1 cellular context compared by ENCODE assay signal in the genomic region with DNA sequence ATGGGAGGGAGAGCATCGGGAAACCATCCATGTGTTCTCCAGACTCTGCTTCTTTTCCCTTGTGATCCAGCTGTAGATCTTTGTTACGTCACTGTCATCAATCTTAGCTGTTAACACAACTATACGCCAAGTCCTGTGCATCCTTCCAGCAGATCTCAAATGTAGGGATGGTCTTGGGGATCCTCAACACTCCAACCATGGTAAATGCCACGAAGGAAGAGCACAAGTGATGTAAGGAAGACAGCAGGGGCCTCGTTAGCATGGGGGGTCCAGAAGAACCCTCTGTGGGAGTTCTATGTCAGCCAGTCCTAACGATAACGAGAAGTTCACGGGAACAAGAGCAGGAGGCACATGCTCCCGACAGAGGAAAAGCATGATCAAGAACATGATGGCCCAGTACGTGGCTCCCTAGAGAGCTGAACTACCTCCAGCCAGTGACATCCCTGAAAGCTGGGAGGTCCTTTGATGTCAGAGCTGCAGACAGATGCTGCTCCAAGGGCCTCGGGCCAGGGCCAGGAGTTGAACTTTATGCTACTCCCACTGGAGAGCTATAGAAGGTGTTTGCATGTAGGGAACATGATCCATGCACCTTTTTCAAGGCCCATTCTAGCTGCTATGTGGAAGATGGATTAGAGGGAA.
TF ChIP-seq lines count a peak whose summit lies in the region.

No MANE protein-coding gene starts in this region.

TF ChIP-seq in HepG2, 621 proteins besides CTCF, POLR2A, EP300 and RAD21 (continued from another document and continues in another):
- TF ChIP-seq, protein P1, sequence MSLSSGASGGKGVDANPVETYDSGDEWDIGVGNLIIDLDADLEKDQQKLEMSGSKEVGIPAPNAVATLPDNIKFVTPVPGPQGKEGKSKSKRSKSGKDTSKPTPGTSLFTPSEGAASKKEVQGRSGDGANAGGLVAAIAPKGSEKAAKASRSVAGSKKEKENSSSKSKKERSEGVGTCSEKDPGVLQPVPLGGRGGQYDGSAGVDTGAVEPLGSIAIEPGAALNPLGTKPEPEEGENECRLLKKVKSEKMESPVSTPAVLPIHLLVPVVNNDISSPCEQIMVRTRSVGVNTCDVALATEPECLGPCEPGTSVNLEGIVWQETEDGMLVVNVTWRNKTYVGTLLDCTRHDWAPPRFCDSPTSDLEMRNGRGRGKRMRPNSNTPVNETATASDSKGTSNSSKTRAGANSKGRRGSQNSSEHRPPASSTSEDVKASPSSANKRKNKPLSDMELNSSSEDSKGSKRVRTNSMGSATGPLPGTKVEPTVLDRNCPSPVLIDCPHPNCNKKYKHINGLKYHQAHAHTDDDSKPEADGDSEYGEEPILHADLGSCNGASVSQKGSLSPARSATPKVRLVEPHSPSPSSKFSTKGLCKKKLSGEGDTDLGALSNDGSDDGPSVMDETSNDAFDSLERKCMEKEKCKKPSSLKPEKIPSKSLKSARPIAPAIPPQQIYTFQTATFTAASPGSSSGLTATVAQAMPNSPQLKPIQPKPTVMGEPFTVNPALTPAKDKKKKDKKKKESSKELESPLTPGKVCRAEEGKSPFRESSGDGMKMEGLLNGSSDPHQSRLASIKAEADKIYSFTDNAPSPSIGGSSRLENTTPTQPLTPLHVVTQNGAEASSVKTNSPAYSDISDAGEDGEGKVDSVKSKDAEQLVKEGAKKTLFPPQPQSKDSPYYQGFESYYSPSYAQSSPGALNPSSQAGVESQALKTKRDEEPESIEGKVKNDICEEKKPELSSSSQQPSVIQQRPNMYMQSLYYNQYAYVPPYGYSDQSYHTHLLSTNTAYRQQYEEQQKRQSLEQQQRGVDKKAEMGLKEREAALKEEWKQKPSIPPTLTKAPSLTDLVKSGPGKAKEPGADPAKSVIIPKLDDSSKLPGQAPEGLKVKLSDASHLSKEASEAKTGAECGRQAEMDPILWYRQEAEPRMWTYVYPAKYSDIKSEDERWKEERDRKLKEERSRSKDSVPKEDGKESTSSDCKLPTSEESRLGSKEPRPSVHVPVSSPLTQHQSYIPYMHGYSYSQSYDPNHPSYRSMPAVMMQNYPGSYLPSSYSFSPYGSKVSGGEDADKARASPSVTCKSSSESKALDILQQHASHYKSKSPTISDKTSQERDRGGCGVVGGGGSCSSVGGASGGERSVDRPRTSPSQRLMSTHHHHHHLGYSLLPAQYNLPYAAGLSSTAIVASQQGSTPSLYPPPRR (CRISPR knock-in tag; IDR thresholded peaks at IDR 0.05; ENCODE audit: borderline replicate concordance), result no peak
- no peak for TF ChIP-seq ZFP1 (CRISPR knock-in tag; IDR thresholded peaks at IDR 0.05)
- TF ChIP-seq ZFY (CRISPR knock-in tag; IDR thresholded peaks at IDR 0.05), result 0 out of 2 replicates have a peak, but pooled peaks have one; percentile 60
- no peak for TF ChIP-seq ZNF558 (CRISPR knock-in tag; IDR thresholded peaks at IDR 0.05; ENCODE audit: borderline replicate concordance)
- no peak for TF ChIP-seq ZNF660 (CRISPR knock-in tag; IDR thresholded peaks at IDR 0.05; ENCODE audit: borderline replicate concordance, low read depth)
- no peak for TF ChIP-seq CHCHD3 (CRISPR knock-in tag; IDR thresholded peaks at IDR 0.05)
- TF ChIP-seq HOXA7 (CRISPR knock-in tag; IDR thresholded peaks at IDR 0.05), result 0 out of 2 replicates have a peak, but pooled peaks have one; percentile 39
- peak; percentile 69; the same call in 1 of the 2 replicates for TF ChIP-seq GATAD2A (CRISPR knock-in tag; IDR thresholded peaks at IDR 0.05)
- TF ChIP-seq, protein P2, sequence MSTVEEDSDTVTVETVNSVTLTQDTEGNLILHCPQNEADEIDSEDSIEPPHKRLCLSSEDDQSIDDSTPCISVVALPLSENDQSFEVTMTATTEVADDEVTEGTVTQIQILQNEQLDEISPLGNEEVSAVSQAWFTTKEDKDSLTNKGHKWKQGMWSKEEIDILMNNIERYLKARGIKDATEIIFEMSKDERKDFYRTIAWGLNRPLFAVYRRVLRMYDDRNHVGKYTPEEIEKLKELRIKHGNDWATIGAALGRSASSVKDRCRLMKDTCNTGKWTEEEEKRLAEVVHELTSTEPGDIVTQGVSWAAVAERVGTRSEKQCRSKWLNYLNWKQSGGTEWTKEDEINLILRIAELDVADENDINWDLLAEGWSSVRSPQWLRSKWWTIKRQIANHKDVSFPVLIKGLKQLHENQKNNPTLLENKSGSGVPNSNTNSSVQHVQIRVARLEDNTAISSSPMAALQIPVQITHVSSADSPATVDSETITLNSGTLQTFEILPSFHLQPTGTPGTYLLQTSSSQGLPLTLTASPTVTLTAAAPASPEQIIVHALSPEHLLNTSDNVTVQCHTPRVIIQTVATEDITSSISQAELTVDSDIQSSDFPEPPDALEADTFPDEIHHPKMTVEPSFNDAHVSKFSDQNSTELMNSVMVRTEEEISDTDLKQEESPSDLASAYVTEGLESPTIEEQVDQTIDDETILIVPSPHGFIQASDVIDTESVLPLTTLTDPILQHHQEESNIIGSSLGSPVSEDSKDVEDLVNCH (CRISPR knock-in tag; IDR thresholded peaks at IDR 0.05), result no peak
- no peak for TF ChIP-seq HCFC1 (IDR thresholded peaks at IDR 0.05; ENCODE audit: low read depth, low read length)
- TF ChIP-seq, protein P3, sequence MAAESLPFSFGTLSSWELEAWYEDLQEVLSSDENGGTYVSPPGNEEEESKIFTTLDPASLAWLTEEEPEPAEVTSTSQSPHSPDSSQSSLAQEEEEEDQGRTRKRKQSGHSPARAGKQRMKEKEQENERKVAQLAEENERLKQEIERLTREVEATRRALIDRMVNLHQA (CRISPR knock-in tag; IDR thresholded peaks at IDR 0.05), result no peak
- TF ChIP-seq MEIS2 (CRISPR knock-in tag; IDR thresholded peaks at IDR 0.05), result peak; percentile 86
- TF ChIP-seq ZNF292 (CRISPR knock-in tag; IDR thresholded peaks at IDR 0.05; ENCODE audit: borderline replicate concordance, low read depth), result peak; percentile 62; the same call in 1 of the 2 replicates
- TF ChIP-seq, protein P4, sequence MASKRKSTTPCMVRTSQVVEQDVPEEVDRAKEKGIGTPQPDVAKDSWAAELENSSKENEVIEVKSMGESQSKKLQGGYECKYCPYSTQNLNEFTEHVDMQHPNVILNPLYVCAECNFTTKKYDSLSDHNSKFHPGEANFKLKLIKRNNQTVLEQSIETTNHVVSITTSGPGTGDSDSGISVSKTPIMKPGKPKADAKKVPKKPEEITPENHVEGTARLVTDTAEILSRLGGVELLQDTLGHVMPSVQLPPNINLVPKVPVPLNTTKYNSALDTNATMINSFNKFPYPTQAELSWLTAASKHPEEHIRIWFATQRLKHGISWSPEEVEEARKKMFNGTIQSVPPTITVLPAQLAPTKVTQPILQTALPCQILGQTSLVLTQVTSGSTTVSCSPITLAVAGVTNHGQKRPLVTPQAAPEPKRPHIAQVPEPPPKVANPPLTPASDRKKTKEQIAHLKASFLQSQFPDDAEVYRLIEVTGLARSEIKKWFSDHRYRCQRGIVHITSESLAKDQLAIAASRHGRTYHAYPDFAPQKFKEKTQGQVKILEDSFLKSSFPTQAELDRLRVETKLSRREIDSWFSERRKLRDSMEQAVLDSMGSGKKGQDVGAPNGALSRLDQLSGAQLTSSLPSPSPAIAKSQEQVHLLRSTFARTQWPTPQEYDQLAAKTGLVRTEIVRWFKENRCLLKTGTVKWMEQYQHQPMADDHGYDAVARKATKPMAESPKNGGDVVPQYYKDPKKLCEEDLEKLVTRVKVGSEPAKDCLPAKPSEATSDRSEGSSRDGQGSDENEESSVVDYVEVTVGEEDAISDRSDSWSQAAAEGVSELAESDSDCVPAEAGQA (IDR thresholded peaks at IDR 0.05; ENCODE audit: low read depth), result no peak
- TF ChIP-seq, protein P4 (CRISPR knock-in tag; IDR thresholded peaks at IDR 0.05; ENCODE audit: borderline replicate concordance), result no peak
- peak; percentile 14; the same call in 1 of the 2 replicates for TF ChIP-seq HNF4G (IDR thresholded peaks at IDR 0.05; ENCODE audit: borderline replicate concordance, low read depth, low read length)
- no peak for TF ChIP-seq HNF4G (CRISPR knock-in tag; IDR thresholded peaks at IDR 0.05; ENCODE audit: borderline replicate concordance, low read depth)
- TF ChIP-seq, protein P5, sequence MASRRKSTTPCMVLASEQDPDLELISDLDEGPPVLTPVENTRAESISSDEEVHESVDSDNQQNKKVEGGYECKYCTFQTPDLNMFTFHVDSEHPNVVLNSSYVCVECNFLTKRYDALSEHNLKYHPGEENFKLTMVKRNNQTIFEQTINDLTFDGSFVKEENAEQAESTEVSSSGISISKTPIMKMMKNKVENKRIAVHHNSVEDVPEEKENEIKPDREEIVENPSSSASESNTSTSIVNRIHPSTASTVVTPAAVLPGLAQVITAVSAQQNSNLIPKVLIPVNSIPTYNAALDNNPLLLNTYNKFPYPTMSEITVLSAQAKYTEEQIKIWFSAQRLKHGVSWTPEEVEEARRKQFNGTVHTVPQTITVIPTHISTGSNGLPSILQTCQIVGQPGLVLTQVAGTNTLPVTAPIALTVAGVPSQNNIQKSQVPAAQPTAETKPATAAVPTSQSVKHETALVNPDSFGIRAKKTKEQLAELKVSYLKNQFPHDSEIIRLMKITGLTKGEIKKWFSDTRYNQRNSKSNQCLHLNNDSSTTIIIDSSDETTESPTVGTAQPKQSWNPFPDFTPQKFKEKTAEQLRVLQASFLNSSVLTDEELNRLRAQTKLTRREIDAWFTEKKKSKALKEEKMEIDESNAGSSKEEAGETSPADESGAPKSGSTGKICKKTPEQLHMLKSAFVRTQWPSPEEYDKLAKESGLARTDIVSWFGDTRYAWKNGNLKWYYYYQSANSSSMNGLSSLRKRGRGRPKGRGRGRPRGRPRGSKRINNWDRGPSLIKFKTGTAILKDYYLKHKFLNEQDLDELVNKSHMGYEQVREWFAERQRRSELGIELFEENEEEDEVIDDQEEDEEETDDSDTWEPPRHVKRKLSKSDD (CRISPR knock-in tag; IDR thresholded peaks at IDR 0.05; ENCODE audit: low read depth), result no peak
- no peak for TF ChIP-seq MAZ (IDR thresholded peaks at IDR 0.05; ENCODE audit: borderline replicate concordance, low read depth, low read length)
- 0 out of 2 replicates have a peak, but pooled peaks have one; percentile 6 for TF ChIP-seq MAZ (CRISPR knock-in tag; IDR thresholded peaks at IDR 0.05; ENCODE audit: low read depth)
- no peak for TF ChIP-seq ZNF530 (CRISPR knock-in tag; IDR thresholded peaks at IDR 0.05; ENCODE audit: low read depth)
- TF ChIP-seq EZH2 (conservative IDR thresholded peaks at IDR 0.05; ENCODE audit: low read depth, low read length), result no peak
- TF ChIP-seq TOPORS (CRISPR knock-in tag; IDR thresholded peaks at IDR 0.05), result no peak
- TF ChIP-seq KDM2A (CRISPR knock-in tag; IDR thresholded peaks at IDR 0.05; ENCODE audit: borderline replicate concordance, low read depth), result no peak
- TF ChIP-seq RARG (CRISPR knock-in tag; IDR thresholded peaks at IDR 0.05; ENCODE audit: low read depth), result no peak
- peak; percentile 35; the same call in 1 of the 2 replicates for TF ChIP-seq SIX4 (CRISPR knock-in tag; IDR thresholded peaks at IDR 0.05)
- TF ChIP-seq FOXA3 (CRISPR knock-in tag; IDR thresholded peaks at IDR 0.05), result peak; percentile 47; the same call in 1 of the 2 replicates
- TF ChIP-seq, protein P6, sequence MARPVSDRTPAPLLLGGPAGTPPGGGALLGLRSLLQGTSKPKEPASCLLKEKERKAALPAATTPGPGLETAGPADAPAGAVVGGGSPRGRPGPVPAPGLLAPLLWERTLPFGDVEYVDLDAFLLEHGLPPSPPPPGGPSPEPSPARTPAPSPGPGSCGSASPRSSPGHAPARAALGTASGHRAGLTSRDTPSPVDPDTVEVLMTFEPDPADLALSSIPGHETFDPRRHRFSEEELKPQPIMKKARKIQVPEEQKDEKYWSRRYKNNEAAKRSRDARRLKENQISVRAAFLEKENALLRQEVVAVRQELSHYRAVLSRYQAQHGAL (CRISPR knock-in tag; IDR thresholded peaks at IDR 0.05; ENCODE audit: not compliant biosample characterization), result no peak
- TF ChIP-seq HOXA3 (CRISPR knock-in tag; IDR thresholded peaks at IDR 0.05), result peak; percentile 55
- 0 out of 2 replicates have a peak, but pooled peaks have one; percentile 53 for TF ChIP-seq ZNF607 (CRISPR knock-in tag; IDR thresholded peaks at IDR 0.05; ENCODE audit: borderline replicate concordance)
- TF ChIP-seq, protein P7, sequence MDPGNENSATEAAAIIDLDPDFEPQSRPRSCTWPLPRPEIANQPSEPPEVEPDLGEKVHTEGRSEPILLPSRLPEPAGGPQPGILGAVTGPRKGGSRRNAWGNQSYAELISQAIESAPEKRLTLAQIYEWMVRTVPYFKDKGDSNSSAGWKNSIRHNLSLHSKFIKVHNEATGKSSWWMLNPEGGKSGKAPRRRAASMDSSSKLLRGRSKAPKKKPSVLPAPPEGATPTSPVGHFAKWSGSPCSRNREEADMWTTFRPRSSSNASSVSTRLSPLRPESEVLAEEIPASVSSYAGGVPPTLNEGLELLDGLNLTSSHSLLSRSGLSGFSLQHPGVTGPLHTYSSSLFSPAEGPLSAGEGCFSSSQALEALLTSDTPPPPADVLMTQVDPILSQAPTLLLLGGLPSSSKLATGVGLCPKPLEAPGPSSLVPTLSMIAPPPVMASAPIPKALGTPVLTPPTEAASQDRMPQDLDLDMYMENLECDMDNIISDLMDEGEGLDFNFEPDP (CRISPR knock-in tag; conservative IDR thresholded peaks at IDR 0.05), result no peak
- TF ChIP-seq, protein P8, sequence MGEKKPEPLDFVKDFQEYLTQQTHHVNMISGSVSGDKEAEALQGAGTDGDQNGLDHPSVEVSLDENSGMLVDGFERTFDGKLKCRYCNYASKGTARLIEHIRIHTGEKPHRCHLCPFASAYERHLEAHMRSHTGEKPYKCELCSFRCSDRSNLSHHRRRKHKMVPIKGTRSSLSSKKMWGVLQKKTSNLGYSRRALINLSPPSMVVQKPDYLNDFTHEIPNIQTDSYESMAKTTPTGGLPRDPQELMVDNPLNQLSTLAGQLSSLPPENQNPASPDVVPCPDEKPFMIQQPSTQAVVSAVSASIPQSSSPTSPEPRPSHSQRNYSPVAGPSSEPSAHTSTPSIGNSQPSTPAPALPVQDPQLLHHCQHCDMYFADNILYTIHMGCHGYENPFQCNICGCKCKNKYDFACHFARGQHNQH (CRISPR knock-in tag; IDR thresholded peaks at IDR 0.05), result 0 out of 2 replicates have a peak, but pooled peaks have one; percentile 20
- 0 out of 2 replicates have a peak, but pooled peaks have one; percentile 15 for TF ChIP-seq ZNF629 (CRISPR knock-in tag; conservative IDR thresholded peaks at IDR 0.05)
- peak; percentile 62; the same call in 1 of the 2 replicates for TF ChIP-seq NCOA2 (CRISPR knock-in tag; IDR thresholded peaks at IDR 0.05)
